ENCODE assay signal across 33 cellular contexts in the genomic region with DNA sequence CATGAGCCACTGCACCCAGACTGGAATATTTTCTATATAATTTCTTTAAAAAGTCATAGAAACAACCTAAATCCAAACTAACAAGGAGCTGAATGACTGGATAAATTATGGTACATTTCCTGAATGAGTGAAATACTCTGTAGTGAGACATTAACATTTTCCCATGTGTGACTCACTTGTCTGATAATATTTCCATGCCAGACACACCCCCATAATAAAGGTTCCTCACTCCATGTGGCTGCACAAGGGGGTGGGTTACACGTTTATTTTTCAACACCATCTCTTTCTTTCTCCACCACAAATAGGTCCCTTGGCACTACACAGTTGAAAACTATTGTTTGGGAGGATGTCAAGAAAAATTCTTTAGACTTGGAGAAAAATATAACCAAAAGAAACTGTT.
A peak's percentile ranks its signal among the peaks of the same experiment; 100 is the strongest.
DNase-seq lines count a peak whose midpoint lies in the region; ATAC-seq, FAIRE-seq and TF ChIP-seq lines count a peak whose summit lies in the region.
"Had no signal": no experiment of that assay in that cellular context is flagged by ENCODE, and none has a peak within 500 bp of the region (broad histone marks: within the 10 kb centered on the region; RNA-seq: fewer than 3 reads in every experiment).

No MANE protein-coding gene starts in this region.

- no peak for TF ChIP-seq RAD21 in A549 (conservative IDR thresholded peaks at IDR 0.05 in 1 of 2, IDR thresholded peaks at IDR 0.05 in 1 of 2)

- H3K36me3 Mint-ChIP-seq in astrocyte (ENCODE audit: low read depth, unreplicated experiment), result no peaks in the 10 kb centered on the region
- H3K36me3 Mint-ChIP-seq: IgD-negative memory B cell, mesothelial cell of epicardium, naive B cell had no signal

- no peak for TF ChIP-seq EP300 in A549 (IDR thresholded peaks at IDR 0.05)

- H3K9me3 Mint-ChIP-seq in astrocyte (ENCODE audit: unreplicated experiment), result no peaks in the 10 kb centered on the region
- H3K9me3 Mint-ChIP-seq: activated T-helper 17 cell treated with anti-CD3 and anti-CD28 coated beads, Interleukin-2, amount 50 U/mL, for 72 hours; GM23338; IgD-negative memory B cell; mesothelial cell of epicardium; stimulated activated naive CD8-positive, alpha-beta T cell treated with anti-CD3 and anti-CD28 coated beads, Interleukin-15, Interleukin-2, amounts not matched to agents 100 ng/mL and 50 ng/mL, for 24 hours; T-helper 1 cell treated with Interleukin-12 subunit alpha and Interleukin-12 subunit beta and Interleukin-4 antibody, amounts not matched to agents 30 μg/mL and 1 μg/mL, for 36 hours had no signal

- H3K4me3 ChIP-seq in A549 (no peak overlapping the region), astrocyte (ENCODE audit: insufficient read depth, low read depth, low read length) (no peak overlapping the region)
- H3K4me3 ChIP-seq: GM23338, skin epidermis, vagina had no signal

- H3K4me1 ChIP-seq in A549 (peaks cover 8% of the 10 kb centered on the region; the same call in 1 of the 3 replicates), astrocyte (ENCODE audit: insufficient read depth, low read length) (no peaks in the 10 kb centered on the region)
- H3K4me1 ChIP-seq: Caco-2, vagina had no signal

- FAIRE-seq in A549 (lab: Jason Lieb, UNC) (no peak), astrocyte (lab: Jason Lieb, UNC) (no peak)
- FAIRE-seq: A204.1, endometrium, GM12891 had no signal

- CTCF ChIA-PET in A549 (lab: Yijun Ruan, JAX), result interaction anchor here (1.6 kb wide), 1 partner anchor 16 kb away, joined by 4 read pairs; no protein-coding TSS in a partner anchor

- POLR2A ChIA-PET in A549 (lab: Yijun Ruan, JAX), result no interaction called here

- no peaks in the 10 kb centered on the region for H3K27me3 Mint-ChIP-seq in astrocyte (ENCODE audit: low read depth, unreplicated experiment)
- H3K27me3 Mint-ChIP-seq: activated CD8-positive, alpha-beta T cell treated with anti-CD3 and anti-CD28 coated beads for 36 hours; activated T-helper 17 cell treated with anti-CD3 and anti-CD28 coated beads, Interleukin-2, amount 50 U/mL, for 72 hours; central memory CD8-positive, alpha-beta T cell; IgD-negative memory B cell; naive B cell; stimulated activated naive CD8-positive, alpha-beta T cell treated with anti-CD3 and anti-CD28 coated beads, Interleukin-15, Interleukin-2, amounts not matched to agents 100 ng/mL and 50 ng/mL, for 24 hours had no signal

- TF ChIP-seq CTCF in A549 (IDR thresholded peaks at IDR 0.05), result no peak
- no peak for TF ChIP-seq CTCF in astrocyte (IDR thresholded peaks at IDR 0.05; ENCODE audit: insufficient read depth, low read depth, low read length)
- no peak for TF ChIP-seq CTCF in omental fat pad (IDR thresholded peaks at IDR 0.05)

- no peaks in the 10 kb centered on the region for H3K36me3 ChIP-seq in astrocyte (ENCODE audit: insufficient read depth, low read length)
- H3K36me3 ChIP-seq: neutrophil, vagina had no signal

- H4K20me1 ChIP-seq in astrocyte (ENCODE audit: insufficient read depth, low read length), result no peaks in the 10 kb centered on the region

- H3K27ac ChIP-seq in A549 (no peak overlapping the region), astrocyte (ENCODE audit: low read depth, low read length) (no peak overlapping the region)
- H3K27ac ChIP-seq: neutrophil, skin epidermis, vagina had no signal

- H3K9me3 ChIP-seq in A549 (no peaks in the 10 kb centered on the region), astrocyte (ENCODE audit: insufficient read depth, low read depth, low read length) (no peaks in the 10 kb centered on the region)
- H3K9me3 ChIP-seq: Caco-2, neutrophil, vagina had no signal

- no peak for DNase-seq in A549 (ENCODE audit: low read depth in 1 of 2, low spot score in 1 of 2)
- peak; percentile 14 for DNase-seq in GM03348 (ENCODE audit: low spot score)
- DNase-seq in astrocyte (ENCODE audit: low read depth), result peak; percentile 47
- peak; percentile 6 for DNase-seq in glomerular visceral epithelial cell (ENCODE audit: extremely low spot score)
- DNase-seq in activated CD4-positive, alpha-beta T cell treated with anti-CD3 and anti-CD28 coated beads for 48 hours, result no peak
- DNase-seq in omental fat pad (ENCODE audit: low spot score), result no peak
- no peak for DNase-seq in SK-N-DZ (ENCODE audit: low spot score)
- DNase-seq: activated CD8-positive, alpha-beta T cell treated with anti-CD3 and anti-CD28 coated beads for 36 hours; activated naive CD4-positive, alpha-beta T cell treated with anti-CD3 and anti-CD28 coated beads, Interleukin-2, amount 50 U/mL, for 16 hours; Caco-2; DMS79 treated with DMSO at 0.1 percent for 48 hours; HFFc6; islet precursor cell; naive B cell; NCI-H1105; NCI-H1930; NCI-H345; RPMI8226 had no signal

- H3K79me2 ChIP-seq in astrocyte (ENCODE audit: insufficient read depth, low read length), result no peaks in the 10 kb centered on the region

- WGBS in A549 (ENCODE audit: missing lambda C conversion rate), result 3% methylated on average over 1 of the region's 1 CpG

- no peak overlapping the region for H3K4me3 Mint-ChIP-seq in astrocyte (ENCODE audit: unreplicated experiment)
- H3K4me3 Mint-ChIP-seq: activated CD8-positive, alpha-beta T cell treated with anti-CD3 and anti-CD28 coated beads for 36 hours; activated T-helper 17 cell treated with anti-CD3 and anti-CD28 coated beads, Interleukin-2, amount 50 U/mL, for 72 hours; central memory CD8-positive, alpha-beta T cell; GM23338; HFFc6; IgD-negative memory B cell; mesothelial cell of epicardium; naive B cell; stimulated activated naive CD8-positive, alpha-beta T cell treated with anti-CD3 and anti-CD28 coated beads, Interleukin-15, Interleukin-2, amounts not matched to agents 100 ng/mL and 50 ng/mL, for 24 hours; T-helper 1 cell treated with Interleukin-12 subunit alpha and Interleukin-12 subunit beta and Interleukin-4 antibody, amounts not matched to agents 30 μg/mL and 1 μg/mL, for 36 hours had no signal

- H2AFZ ChIP-seq in astrocyte (ENCODE audit: low read depth, low read length), result no peak overlapping the region
- H2AFZ ChIP-seq: GM23338 had no signal

- H3K27me3 ChIP-seq in astrocyte (ENCODE audit: insufficient read depth, low read length), result no peaks in the 10 kb centered on the region
- H3K27me3 ChIP-seq: neutrophil, vagina had no signal

- H3K9ac ChIP-seq in astrocyte (ENCODE audit: low read length), result no peak overlapping the region

- TF ChIP-seq POLR2A in A549 (IDR thresholded peaks at IDR 0.05; ENCODE audit: low read length), result no peak

- H3K4me1 Mint-ChIP-seq in astrocyte (ENCODE audit: low read depth, unreplicated experiment), result peaks cover 4% of the 10 kb centered on the region
- H3K4me1 Mint-ChIP-seq: activated T-helper 17 cell treated with anti-CD3 and anti-CD28 coated beads, Interleukin-2, amount 50 U/mL, for 72 hours; central memory CD8-positive, alpha-beta T cell; GM23338; mesothelial cell of epicardium; naive B cell had no signal

- ATAC-seq in A549 (no peak), GM21825 (IDR thresholded peaks at IDR 0.05; ENCODE audit: unreplicated experiment) (no peak), omental fat pad (ENCODE audit: low FRiP score) (no peak)
- ATAC-seq: activated CD4-positive, CD25-positive, alpha-beta regulatory T cell treated with anti-CD3 and anti-CD28 coated beads, Interleukin-2, amount 50 U/mL, for 24 hours; activated CD8-positive, alpha-beta T cell treated with anti-CD3 and anti-CD28 coated beads for 36 hours; activated T-helper 17 cell treated with anti-CD3 and anti-CD28 coated beads, Interleukin-2, amount 50 U/mL, for 72 hours; GM23338 had no signal

- no peak overlapping the region for H3K27ac Mint-ChIP-seq in astrocyte (ENCODE audit: unreplicated experiment)
- H3K27ac Mint-ChIP-seq: activated CD8-positive, alpha-beta T cell treated with anti-CD3 and anti-CD28 coated beads for 36 hours; activated T-helper 17 cell treated with anti-CD3 and anti-CD28 coated beads, Interleukin-2, amount 50 U/mL, for 72 hours; GM23338; HFFc6; IgD-negative memory B cell; mesothelial cell of epicardium; naive B cell; stimulated activated naive CD8-positive, alpha-beta T cell treated with anti-CD3 and anti-CD28 coated beads, Interleukin-15, Interleukin-2, amounts not matched to agents 100 ng/mL and 50 ng/mL, for 24 hours; T-helper 1 cell treated with Interleukin-12 subunit alpha and Interleukin-12 subunit beta and Interleukin-4 antibody, amounts not matched to agents 30 μg/mL and 1 μg/mL, for 36 hours had no signal

- H3K4me2 ChIP-seq in A549, result 0 out of 3 replicates have a peak overlapping the region, but pooled peaks have one; percentile 8
- no peak overlapping the region for H3K4me2 ChIP-seq in astrocyte (ENCODE audit: low read length)
- H3K4me2 ChIP-seq: GM23338 had no signal

TF ChIP-seq in A549, 52 proteins besides CTCF, POLR2A, EP300 and RAD21:
- TF ChIP-seq NR3C1 (IDR thresholded peaks at IDR 0.05) (no peak), CHD4 (IDR thresholded peaks at IDR 0.05; ENCODE audit: borderline replicate concordance) (no peak), TP53 (CRISPR knock-in tag; IDR thresholded peaks at IDR 0.05) (no peak), GATA3 (IDR thresholded peaks at IDR 0.05; ENCODE audit: borderline replicate concordance) (no peak), FOXS1 (CRISPR knock-in tag; IDR thresholded peaks at IDR 0.05) (no peak)
- TF ChIP-seq, protein P1, sequence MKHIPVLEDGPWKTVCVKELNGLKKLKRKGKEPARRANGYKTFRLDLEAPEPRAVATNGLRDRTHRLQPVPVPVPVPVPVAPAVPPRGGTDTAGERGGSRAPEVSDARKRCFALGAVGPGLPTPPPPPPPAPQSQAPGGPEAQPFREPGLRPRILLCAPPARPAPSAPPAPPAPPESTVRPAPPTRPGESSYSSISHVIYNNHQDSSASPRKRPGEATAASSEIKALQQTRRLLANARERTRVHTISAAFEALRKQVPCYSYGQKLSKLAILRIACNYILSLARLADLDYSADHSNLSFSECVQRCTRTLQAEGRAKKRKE (CRISPR knock-in tag; IDR thresholded peaks at IDR 0.05; ENCODE audit: low read depth), result no peak
- TF ChIP-seq, protein P2, sequence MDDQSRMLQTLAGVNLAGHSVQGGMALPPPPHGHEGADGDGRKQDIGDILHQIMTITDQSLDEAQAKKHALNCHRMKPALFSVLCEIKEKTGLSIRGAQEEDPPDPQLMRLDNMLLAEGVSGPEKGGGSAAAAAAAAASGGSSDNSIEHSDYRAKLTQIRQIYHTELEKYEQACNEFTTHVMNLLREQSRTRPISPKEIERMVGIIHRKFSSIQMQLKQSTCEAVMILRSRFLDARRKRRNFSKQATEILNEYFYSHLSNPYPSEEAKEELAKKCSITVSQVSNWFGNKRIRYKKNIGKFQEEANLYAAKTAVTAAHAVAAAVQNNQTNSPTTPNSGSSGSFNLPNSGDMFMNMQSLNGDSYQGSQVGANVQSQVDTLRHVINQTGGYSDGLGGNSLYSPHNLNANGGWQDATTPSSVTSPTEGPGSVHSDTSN (IDR thresholded peaks at IDR 0.05), result no peak
- TF ChIP-seq, protein P3, sequence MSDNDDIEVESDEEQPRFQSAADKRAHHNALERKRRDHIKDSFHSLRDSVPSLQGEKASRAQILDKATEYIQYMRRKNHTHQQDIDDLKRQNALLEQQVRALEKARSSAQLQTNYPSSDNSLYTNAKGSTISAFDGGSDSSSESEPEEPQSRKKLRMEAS (IDR thresholded peaks at IDR 0.05), result no peak

Comparison
In these comparisons a context has a peak if more than half of its experiments do, and no peak if none do; other contexts are left out.
1. DNase-seq: peak in GM03348 (single experiment), astrocyte (single experiment) and glomerular visceral epithelial cell (single experiment); none in A549 (0 of 2), activated CD4-positive, alpha-beta T cell treated with anti-CD3 and anti-CD28 coated beads for 48 hours (single experiment), omental fat pad (single experiment) and SK-N-DZ (single experiment).